ENCODE assay signal across 12 cellular contexts in the genomic region with DNA sequence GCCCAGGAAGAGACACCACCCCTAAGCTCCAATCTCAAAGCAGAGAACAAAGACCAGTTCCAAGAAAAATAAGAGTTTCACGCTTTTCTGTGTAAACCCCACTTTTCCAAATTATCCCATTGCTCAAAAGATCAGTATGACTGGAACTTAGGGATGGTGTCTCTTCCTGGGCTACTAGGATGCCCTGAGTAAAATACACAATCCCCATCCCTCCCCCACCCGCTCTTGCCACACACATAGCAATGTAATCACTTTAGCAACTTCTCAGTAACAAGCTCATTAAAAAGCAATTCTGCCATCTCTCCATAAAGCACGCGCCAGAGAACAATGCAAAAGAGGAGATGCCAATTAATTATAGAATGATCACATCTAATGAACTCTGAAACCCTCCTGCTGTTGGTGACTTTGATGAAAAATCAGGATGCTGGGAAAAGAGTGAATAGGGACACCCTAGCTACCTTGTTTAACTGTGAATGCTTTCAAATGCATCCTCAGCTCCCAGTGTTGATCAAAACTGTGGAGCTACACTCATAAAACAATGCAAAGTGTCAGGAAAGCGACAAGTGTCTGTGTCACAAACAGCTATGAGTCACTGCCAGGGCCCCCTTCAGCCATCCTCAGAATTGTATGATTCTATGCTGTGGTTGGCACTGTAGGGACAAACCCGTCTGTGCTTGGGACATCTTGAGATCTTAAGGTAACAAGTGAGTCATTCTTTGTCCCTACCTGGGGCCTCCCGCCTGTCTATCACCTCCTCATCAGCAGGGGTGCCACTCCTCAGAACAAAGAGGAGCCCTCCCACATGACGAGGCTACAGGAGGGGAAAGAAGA. TPM values are rescaled to one million over a fixed set of nuclear protein-coding genes. Genes with fewer than 3 reads are reported as not detected.
A peak's percentile ranks its signal among the peaks of the same experiment; 100 is the strongest.
DNase-seq lines count a peak whose midpoint lies in the region; ATAC-seq and TF ChIP-seq lines count a peak whose summit lies in the region.
"Had no signal": no experiment of that assay in that cellular context is flagged by ENCODE, and none has a peak within 500 bp of the region (broad histone marks: within the 10 kb centered on the region; RNA-seq: fewer than 3 reads in every experiment).

No MANE protein-coding gene starts in this region.

- no peak for TF ChIP-seq EP300 in transverse colon (IDR thresholded peaks at IDR 0.05; ENCODE audit: low read depth)

- H3K27ac ChIP-seq in ascending aorta (peak overlapping the region; percentile 20 to 60), transverse colon (no peak overlapping the region)
- H3K27ac ChIP-seq: right lobe of liver had no signal

- no peak for TF ChIP-seq POLR2A in transverse colon (IDR thresholded peaks at IDR 0.05)

- H3K27me3 ChIP-seq in ascending aorta (no peaks in the 10 kb centered on the region), transverse colon (no peaks in the 10 kb centered on the region)
- H3K27me3 ChIP-seq: heart right ventricle, right lobe of liver had no signal

- peak; percentile 64 for DNase-seq in ELF-1 (ENCODE audit: low read depth, low spot score)
- DNase-seq in activated CD4-positive, CD25-positive, alpha-beta regulatory T cell treated with anti-CD3 and anti-CD28 coated beads, Interleukin-2, amount 50 U/mL, for 16 hours (ENCODE audit: low read depth, low spot score), result peak; percentile 16
- no peak for DNase-seq in ascending aorta (ENCODE audit: low spot score in 2 of 2)
- DNase-seq in stimulated activated CD4-positive, alpha-beta T cell treated with anti-CD3 and anti-CD28 coated beads, Interleukin-15, amount 100 ng/mL, for 24 hours, result peak; percentile 79
- no peak for DNase-seq in NCI-H510A (lab: John Stamatoyannopoulos, UW)
- DNase-seq in NCI-H2227 (lab: John Stamatoyannopoulos, UW; ENCODE audit: unreplicated experiment), result no peak
- DNase-seq in transverse colon, result no peak
- DNase-seq: DND-41, NCI-H1436 treated with DMSO at 0.1 percent for 48 hours had no signal

- H3K4me3 ChIP-seq in ascending aorta (no peak overlapping the region), transverse colon (no peak overlapping the region)
- H3K4me3 ChIP-seq: heart right ventricle, right lobe of liver had no signal

- no peak for ATAC-seq in HG03520 (IDR thresholded peaks at IDR 0.05; ENCODE audit: unreplicated experiment)
- ATAC-seq: right lobe of liver had no signal

- H3K36me3 ChIP-seq in ascending aorta (peaks cover 14 to 25% of the 10 kb centered on the region in 2 donors), transverse colon (no peaks in the 10 kb centered on the region)

- in situ Hi-C loops in transverse colon (cut with MboI; ENCODE audit: low pct_ligation_motif_present in 1 of 4, low pct_unique_long_range_greater_than_20kb in 1 of 4, low sequenced_read_pairs in 3 of 4), result no loop called here

- TF ChIP-seq CTCF in ascending aorta (IDR thresholded peaks at IDR 0.05), result no peak
- TF ChIP-seq CTCF in transverse colon (IDR thresholded peaks at IDR 0.05), result no peak

- 84 to 86% methylated on average over 3 to 8 of the region's 8 CpGs for WGBS in transverse colon (ENCODE audit: low coverage in 1 of 2), 2 donors

- H3K9me3 ChIP-seq in ascending aorta, result peaks cover 7 to 10% of the 10 kb centered on the region in 2 donors
- H3K9me3 ChIP-seq in transverse colon, result no peaks in the 10 kb centered on the region
- H3K9me3 ChIP-seq: right lobe of liver had no signal

- intact Hi-C loops in ascending aorta (cut with DNase I) (loop anchor here (5.0 kb wide), 2 partner anchors 39 to 114 kb away; no protein-coding TSS in a partner anchor), transverse colon (cut with DNase I; ENCODE audit: low total_unique reads) (no loop called here)

- H3K4me1 ChIP-seq in ascending aorta (peaks cover 3 to 31% of the 10 kb centered on the region in 2 donors), transverse colon (peaks cover 0 to 12% (median 8%) of the 10 kb centered on the region in 4 donors)
- H3K4me1 ChIP-seq: right lobe of liver had no signal

RNA-seq across cellular contexts. Expression of gene KLF7, which starts 42.6 kb away (rescaled TPM):
- total RNA-seq in ascending aorta, result 17.0 TPM
- total RNA-seq in transverse colon, result 10 to 100 TPM in 1 of 4 donors, 1 to 10 TPM in 3; 6.2 to 43.4 (median 6.8) TPM

Comparison
In these comparisons a context has a peak if more than half of its experiments do, and no peak if none do; other contexts are left out.
1. DNase-seq: peak in ELF-1 (single experiment), activated CD4-positive, CD25-positive, alpha-beta regulatory T cell treated with anti-CD3 and anti-CD28 coated beads, Interleukin-2, amount 50 U/mL, for 16 hours (single experiment) and stimulated activated CD4-positive, alpha-beta T cell treated with anti-CD3 and anti-CD28 coated beads, Interleukin-15, amount 100 ng/mL, for 24 hours (single experiment); none in ascending aorta (0 of 2), NCI-H510A (single experiment), NCI-H2227 (single experiment) and transverse colon (single experiment).
2. H3K27ac ChIP-seq: peak in ascending aorta (2 of 2); none in transverse colon (0 of 4).